Comparison of ENCODE assay signal across 21 cellular contexts in genomic region chr5:14458414-14458813, GRCh38.
DNase-seq lines count a peak whose midpoint lies in the region; ATAC-seq, FAIRE-seq and TF ChIP-seq lines count a peak whose summit lies in the region.
"Had no signal": no experiment of that assay in that cellular context is flagged by ENCODE, and none has a peak within 500 bp of the region (broad histone marks: within the 10 kb centered on the region; RNA-seq: fewer than 3 reads in every experiment).

No MANE protein-coding gene starts in this region.

- H3K4me3 ChIP-seq in keratinocyte (ENCODE audit: control insufficient read depth in 2 of 3, extremely low read depth in 1 of 3, insufficient read depth in 2 of 3, low read depth in 1 of 3, low read length in 3 of 3) (no peak overlapping the region), uterus (no peak overlapping the region)
- H3K4me3 ChIP-seq: GM23338, Peyer's patch, tibial nerve had no signal

- H3K9me3 ChIP-seq in keratinocyte (ENCODE audit: control insufficient read depth, low read depth, low read length), result no peaks in the 10 kb centered on the region
- H3K9me3 ChIP-seq in uterus, result no peaks in the 10 kb centered on the region
- H3K9me3 ChIP-seq: Peyer's patch, tibial nerve had no signal

- H3K27me3 ChIP-seq in keratinocyte (ENCODE audit: control insufficient read depth, extremely low read depth, insufficient read depth, low read length), result no peaks in the 10 kb centered on the region
- no peaks in the 10 kb centered on the region for H3K27me3 ChIP-seq in uterus
- H3K27me3 ChIP-seq: Peyer's patch, tibial nerve had no signal

- no peaks in the 10 kb centered on the region for H3K9me3 Mint-ChIP-seq in activated naive CD8-positive, alpha-beta T cell treated with anti-CD3 and anti-CD28 coated beads, Interleukin-2, amount 10 ng/mL, durations not matched to agents 7 days and 5 days
- H3K9me3 Mint-ChIP-seq in activated naive CD8-positive, alpha-beta T cell treated with anti-CD3 and anti-CD28 coated beads for 36 hours, result peaks cover 2% of the 10 kb centered on the region
- no peaks in the 10 kb centered on the region for H3K9me3 Mint-ChIP-seq in stimulated activated effector memory CD8-positive, alpha-beta T cell treated with anti-CD3 and anti-CD28 coated beads, Interleukin-12 subunit alpha, Interleukin-12 subunit beta, amount 100 ng/mL, for 72 hours
- H3K9me3 Mint-ChIP-seq: CD8-positive, alpha-beta T cell; central memory CD8-positive, alpha-beta T cell had no signal

- peaks cover 1% of the 10 kb centered on the region for H3K36me3 Mint-ChIP-seq in activated naive CD8-positive, alpha-beta T cell treated with anti-CD3 and anti-CD28 coated beads, Interleukin-2, amount 10 ng/mL, durations not matched to agents 7 days and 5 days
- H3K36me3 Mint-ChIP-seq in activated naive CD8-positive, alpha-beta T cell treated with anti-CD3 and anti-CD28 coated beads for 36 hours, result peaks cover 2% of the 10 kb centered on the region
- H3K36me3 Mint-ChIP-seq in stimulated activated effector memory CD8-positive, alpha-beta T cell treated with anti-CD3 and anti-CD28 coated beads, Interleukin-12 subunit alpha, Interleukin-12 subunit beta, amount 100 ng/mL, for 72 hours, result no peaks in the 10 kb centered on the region
- H3K36me3 Mint-ChIP-seq: CD8-positive, alpha-beta T cell had no signal

- H3K4me1 Mint-ChIP-seq in activated naive CD8-positive, alpha-beta T cell treated with anti-CD3 and anti-CD28 coated beads, Interleukin-2, amount 10 ng/mL, durations not matched to agents 7 days and 5 days, result no peaks in the 10 kb centered on the region
- no peaks in the 10 kb centered on the region for H3K4me1 Mint-ChIP-seq in activated naive CD8-positive, alpha-beta T cell treated with anti-CD3 and anti-CD28 coated beads for 36 hours
- no peaks in the 10 kb centered on the region for H3K4me1 Mint-ChIP-seq in stimulated activated effector memory CD8-positive, alpha-beta T cell treated with anti-CD3 and anti-CD28 coated beads, Interleukin-12 subunit alpha, Interleukin-12 subunit beta, amount 100 ng/mL, for 72 hours
- H3K4me1 Mint-ChIP-seq: activated CD4-positive, alpha-beta T cell treated with anti-CD3 and anti-CD28 coated beads for 36 hours; central memory CD8-positive, alpha-beta T cell had no signal

- no peak for ATAC-seq in activated naive CD8-positive, alpha-beta T cell treated with anti-CD3 and anti-CD28 coated beads, Interleukin-2, amount 10 ng/mL, durations not matched to agents 7 days and 5 days (ENCODE audit: low read depth)
- ATAC-seq in stimulated activated effector memory CD8-positive, alpha-beta T cell treated with anti-CD3 and anti-CD28 coated beads, Interleukin-12 subunit alpha, Interleukin-12 subunit beta, amount 100 ng/mL, for 72 hours, result no peak
- ATAC-seq: activated CD4-positive, alpha-beta T cell treated with anti-CD3 and anti-CD28 coated beads for 36 hours; CD8-positive, alpha-beta T cell; GM23338 had no signal

- TF ChIP-seq POLR2A in uterus (IDR thresholded peaks at IDR 0.05), result no peak

- POLR2A ChIA-PET in activated naive CD8-positive, alpha-beta T cell treated with anti-CD3 and anti-CD28 coated beads, Interleukin-2, amount 10 ng/mL, durations not matched to agents 7 days and 5 days (lab: Charles Lee), result no interaction called here

- H2AFZ ChIP-seq in keratinocyte (ENCODE audit: control insufficient read depth, low read length), result no peak overlapping the region
- H2AFZ ChIP-seq: GM23338 had no signal

- FAIRE-seq in keratinocyte (lab: Jason Lieb, UNC), result peak; percentile 53
- FAIRE-seq: TTC549 had no signal

- H3K27ac Mint-ChIP-seq in activated naive CD8-positive, alpha-beta T cell treated with anti-CD3 and anti-CD28 coated beads, Interleukin-2, amount 10 ng/mL, durations not matched to agents 7 days and 5 days, result peak overlapping the region; percentile 32
- H3K27ac Mint-ChIP-seq in activated naive CD8-positive, alpha-beta T cell treated with anti-CD3 and anti-CD28 coated beads for 36 hours, result no peak overlapping the region
- peak overlapping the region; percentile 30 for H3K27ac Mint-ChIP-seq in stimulated activated effector memory CD8-positive, alpha-beta T cell treated with anti-CD3 and anti-CD28 coated beads, Interleukin-12 subunit alpha, Interleukin-12 subunit beta, amount 100 ng/mL, for 72 hours
- H3K27ac Mint-ChIP-seq: activated CD4-positive, alpha-beta T cell treated with anti-CD3 and anti-CD28 coated beads for 36 hours; CD8-positive, alpha-beta T cell; GM23338 had no signal

- H3K79me2 ChIP-seq in keratinocyte (ENCODE audit: control insufficient read depth, insufficient read depth, low read length), result peaks cover 21% of the 10 kb centered on the region

- H3K27me3 Mint-ChIP-seq in activated naive CD8-positive, alpha-beta T cell treated with anti-CD3 and anti-CD28 coated beads, Interleukin-2, amount 10 ng/mL, durations not matched to agents 7 days and 5 days, result no peaks in the 10 kb centered on the region
- H3K27me3 Mint-ChIP-seq in activated naive CD8-positive, alpha-beta T cell treated with anti-CD3 and anti-CD28 coated beads for 36 hours, result no peaks in the 10 kb centered on the region
- H3K27me3 Mint-ChIP-seq: activated CD4-positive, alpha-beta T cell treated with anti-CD3 and anti-CD28 coated beads for 36 hours; central memory CD8-positive, alpha-beta T cell had no signal

- H3K4me3 Mint-ChIP-seq in activated naive CD8-positive, alpha-beta T cell treated with anti-CD3 and anti-CD28 coated beads, Interleukin-2, amount 10 ng/mL, durations not matched to agents 7 days and 5 days, result no peak overlapping the region
- H3K4me3 Mint-ChIP-seq in activated naive CD8-positive, alpha-beta T cell treated with anti-CD3 and anti-CD28 coated beads for 36 hours, result no peak overlapping the region
- no peak overlapping the region for H3K4me3 Mint-ChIP-seq in stimulated activated effector memory CD8-positive, alpha-beta T cell treated with anti-CD3 and anti-CD28 coated beads, Interleukin-12 subunit alpha, Interleukin-12 subunit beta, amount 100 ng/mL, for 72 hours
- H3K4me3 Mint-ChIP-seq: activated CD4-positive, alpha-beta T cell treated with anti-CD3 and anti-CD28 coated beads for 36 hours; CD8-positive, alpha-beta T cell; central memory CD8-positive, alpha-beta T cell; GM23338 had no signal

- H3K36me3 ChIP-seq in keratinocyte (ENCODE audit: control insufficient read depth in 2 of 2, extremely low read depth in 1 of 2, insufficient read depth in 2 of 2, low read length in 2 of 2), result peaks cover 30 to 35% of the 10 kb centered on the region in 2 experiments
- no peaks in the 10 kb centered on the region for H3K36me3 ChIP-seq in uterus

- H3K4me1 ChIP-seq in keratinocyte (ENCODE audit: control insufficient read depth, extremely low read depth, insufficient read depth, low read length) (peaks cover 18% of the 10 kb centered on the region), uterus (peaks cover 0 to 3% of the 10 kb centered on the region in 2 donors)
- H3K4me1 ChIP-seq: Peyer's patch had no signal

- intact Hi-C loops in uterus (cut with DNase I; ENCODE audit: low total_unique reads), result no loop called here

- H3K27ac ChIP-seq in keratinocyte (ENCODE audit: control insufficient read depth, insufficient read depth, low read length) (no peak overlapping the region), uterus (no peak overlapping the region)
- H3K27ac ChIP-seq: Peyer's patch had no signal

- no peaks in the 10 kb centered on the region for H3K9me1 ChIP-seq in keratinocyte (ENCODE audit: control insufficient read depth, extremely low read depth, insufficient read depth, low read length)

- TF ChIP-seq CTCF in keratinocyte (optimal IDR thresholded peaks at IDR 0.05 in 1 of 3, IDR thresholded peaks at IDR 0.05 in 1 of 3, conservative IDR thresholded peaks at IDR 0.05 in 1 of 3; ENCODE audit: extremely low read depth in 1 of 3, insufficient read depth in 2 of 3, low read length in 3 of 3), result no peak
- no peak for TF ChIP-seq CTCF in uterus (IDR thresholded peaks at IDR 0.05)

- no peak overlapping the region for H3K9ac ChIP-seq in keratinocyte (ENCODE audit: control insufficient read depth, extremely low read depth, insufficient read depth, low read length)

- dilution Hi-C loops in keratinocyte (cut with MboI; ENCODE audit: extremely low pct_ligation_motif_present, low sequenced_read_pairs), result no loop called here

- no peak for DNase-seq in activated naive CD8-positive, alpha-beta T cell treated with anti-CD3 and anti-CD28 coated beads, Interleukin-2, amount 10 ng/mL, durations not matched to agents 7 days and 5 days
- DNase-seq in activated naive CD8-positive, alpha-beta T cell treated with anti-CD3 and anti-CD28 coated beads for 36 hours, result no peak
- DNase-seq in NCI-H526 (lab: John Stamatoyannopoulos, UW), result peak; percentile 31 to 47
- DNase-seq in keratinocyte (ENCODE audit: low read depth, low spot score), result no peak
- DNase-seq in stimulated activated effector memory CD8-positive, alpha-beta T cell treated with anti-CD3 and anti-CD28 coated beads, Interleukin-12 subunit alpha, Interleukin-12 subunit beta, amount 100 ng/mL, for 72 hours (ENCODE audit: low spot score in 2 of 2), result no peak
- no peak for DNase-seq in uterus
- DNase-seq in T-helper 9 cell, result no peak
- DNase-seq in hippocampal formation (lab: John Stamatoyannopoulos, UW), result no peak
- DNase-seq: activated CD4-positive, alpha-beta T cell treated with anti-CD3 and anti-CD28 coated beads for 36 hours; amniotic stem cell; CD8-positive, alpha-beta T cell; hypothalamus; kidney glomerular epithelial cell; NCI-H1694; NCI-H774; Peyer's patch; stimulated activated naive CD4-positive, alpha-beta T cell treated with Interleukin-2 at 50 U/mL for 16 hours had no signal

- no peak overlapping the region for H3K4me2 ChIP-seq in keratinocyte (ENCODE audit: control insufficient read depth, extremely low read depth, insufficient read depth, low read depth, low read length)
- H3K4me2 ChIP-seq: GM23338 had no signal

- H4K20me1 ChIP-seq in keratinocyte (ENCODE audit: control insufficient read depth, extremely low read depth, insufficient read depth, low read length), result peaks cover 3% of the 10 kb centered on the region

Comparison
In these comparisons a context has a peak if more than half of its experiments do, and no peak if none do; other contexts are left out.
1. DNase-seq: peak in NCI-H526 (2 of 2); none in activated naive CD8-positive, alpha-beta T cell treated with anti-CD3 and anti-CD28 coated beads, Interleukin-2, amount 10 ng/mL, durations not matched to agents 7 days and 5 days (single experiment), activated naive CD8-positive, alpha-beta T cell treated with anti-CD3 and anti-CD28 coated beads for 36 hours (single experiment), keratinocyte (single experiment), stimulated activated effector memory CD8-positive, alpha-beta T cell treated with anti-CD3 and anti-CD28 coated beads, Interleukin-12 subunit alpha, Interleukin-12 subunit beta, amount 100 ng/mL, for 72 hours (0 of 2), uterus (0 of 2), T-helper 9 cell (single experiment) and hippocampal formation (0 of 2).